In genomic region chr17:37100231-37100630, GRCh38 we compare ENCODE assay signal across 20 cellular contexts.
DNase-seq lines count a peak whose midpoint lies in the region; ATAC-seq and TF ChIP-seq lines count a peak whose summit lies in the region.
"Had no signal": no experiment of that assay in that cellular context is flagged by ENCODE, and none has a peak within 500 bp of the region (broad histone marks: within the 10 kb centered on the region; RNA-seq: fewer than 3 reads in every experiment).

No MANE protein-coding gene starts in this region.

- no peaks in the 10 kb centered on the region for H3K27me3 ChIP-seq in cardiac muscle cell

- DNase-seq in cardiac muscle cell (ENCODE audit: low read depth in 1 of 2, low spot score in 1 of 2): peak in 1 of 2 donors; percentile 17
- DNase-seq in Right ventricle myocardium inferior (ENCODE audit: missing footprints): no peak
- peak; percentile 73 for DNase-seq in NOMO-1 treated with DMSO at 0.1 percent for 48 hours (lab: John Stamatoyannopoulos, UW; ENCODE audit: unreplicated experiment)
- DNase-seq in astrocyte of the hippocampus (ENCODE audit: low read depth, low spot score): peak; percentile 17
- no peak for DNase-seq in stimulated activated naive CD4-positive, alpha-beta T cell (lab: John Stamatoyannopoulos, UW)
- DNase-seq in stimulated activated effector memory CD8-positive, alpha-beta T cell treated with anti-CD3 and anti-CD28 coated beads, Interleukin-12 subunit alpha, Interleukin-12 subunit beta, amount 100 ng/mL, for 72 hours (ENCODE audit: low spot score in 2 of 2): no peak
- DNase-seq in NCI-H748 treated with DMSO at 0.1 percent for 48 hours (lab: John Stamatoyannopoulos, UW): no peak
- no peak for DNase-seq in cerebellar nuclear complex (lab: John Stamatoyannopoulos, UW)
- DNase-seq: 8988T; CD4-positive, CD25-positive, alpha-beta regulatory T cell; DMS53; HCEC 1CT; NCI-H2029 treated with DMSO at 0.1 percent for 48 hours; NCI-H226; NCI-H526; NK-92 treated with Interleukin-12 subunit alpha and Interleukin-12 subunit beta, amount 100 ng/mL, for 24 hours; Right ventricle myocardium superior had no signal

- TF ChIP-seq CTCF in cardiac muscle cell (IDR thresholded peaks at IDR 0.05; ENCODE audit: low read depth, low read length): no peak

- intact Hi-C loops in Right ventricle myocardium inferior (cut with DNase I): no loop called here

- ATAC-seq in Right ventricle myocardium inferior: no peak
- no peak for ATAC-seq in stimulated activated effector memory CD8-positive, alpha-beta T cell treated with anti-CD3 and anti-CD28 coated beads, Interleukin-12 subunit alpha, Interleukin-12 subunit beta, amount 100 ng/mL, for 72 hours
- ATAC-seq: GM12878, Panc1 had no signal

- H3K4me3 ChIP-seq in cardiac muscle cell: no peak overlapping the region
- H3K4me3 ChIP-seq: GM12878 had no signal

- H3K27ac ChIP-seq in cardiac muscle cell: peak overlapping the region; percentile 83
- H3K27ac ChIP-seq: HL-60 had no signal

- H3K4me1 Mint-ChIP-seq in stimulated activated effector memory CD8-positive, alpha-beta T cell treated with anti-CD3 and anti-CD28 coated beads, Interleukin-12 subunit alpha, Interleukin-12 subunit beta, amount 100 ng/mL, for 72 hours: no peaks in the 10 kb centered on the region

- no peaks in the 10 kb centered on the region for H3K9me3 ChIP-seq in cardiac muscle cell (ENCODE audit: low read depth)

- peaks cover 42% of the 10 kb centered on the region for H3K4me1 ChIP-seq in cardiac muscle cell (ENCODE audit: low read depth)

- H3K27ac Mint-ChIP-seq in stimulated activated effector memory CD8-positive, alpha-beta T cell treated with anti-CD3 and anti-CD28 coated beads, Interleukin-12 subunit alpha, Interleukin-12 subunit beta, amount 100 ng/mL, for 72 hours: no peak overlapping the region
- H3K27ac Mint-ChIP-seq: CD4-positive, CD25-positive, alpha-beta regulatory T cell had no signal

- H3K36me3 ChIP-seq in cardiac muscle cell: peaks cover 4% of the 10 kb centered on the region

- H3K4me3 Mint-ChIP-seq in stimulated activated effector memory CD8-positive, alpha-beta T cell treated with anti-CD3 and anti-CD28 coated beads, Interleukin-12 subunit alpha, Interleukin-12 subunit beta, amount 100 ng/mL, for 72 hours: no peak overlapping the region
- H3K4me3 Mint-ChIP-seq: CD4-positive, CD25-positive, alpha-beta regulatory T cell had no signal

- peaks cover 35% of the 10 kb centered on the region for H3K36me3 Mint-ChIP-seq in stimulated activated effector memory CD8-positive, alpha-beta T cell treated with anti-CD3 and anti-CD28 coated beads, Interleukin-12 subunit alpha, Interleukin-12 subunit beta, amount 100 ng/mL, for 72 hours

- no peaks in the 10 kb centered on the region for H3K9me3 Mint-ChIP-seq in stimulated activated effector memory CD8-positive, alpha-beta T cell treated with anti-CD3 and anti-CD28 coated beads, Interleukin-12 subunit alpha, Interleukin-12 subunit beta, amount 100 ng/mL, for 72 hours

Comparison
In these comparisons a context has a peak if more than half of its experiments do, and no peak if none do; other contexts are left out.
1. DNase-seq: peak in NOMO-1 treated with DMSO at 0.1 percent for 48 hours (single experiment) and astrocyte of the hippocampus (single experiment); none in Right ventricle myocardium inferior (single experiment), stimulated activated naive CD4-positive, alpha-beta T cell (0 of 6), stimulated activated effector memory CD8-positive, alpha-beta T cell treated with anti-CD3 and anti-CD28 coated beads, Interleukin-12 subunit alpha, Interleukin-12 subunit beta, amount 100 ng/mL, for 72 hours (0 of 2), NCI-H748 treated with DMSO at 0.1 percent for 48 hours (single experiment) and cerebellar nuclear complex (0 of 2).